In the genomic region with DNA sequence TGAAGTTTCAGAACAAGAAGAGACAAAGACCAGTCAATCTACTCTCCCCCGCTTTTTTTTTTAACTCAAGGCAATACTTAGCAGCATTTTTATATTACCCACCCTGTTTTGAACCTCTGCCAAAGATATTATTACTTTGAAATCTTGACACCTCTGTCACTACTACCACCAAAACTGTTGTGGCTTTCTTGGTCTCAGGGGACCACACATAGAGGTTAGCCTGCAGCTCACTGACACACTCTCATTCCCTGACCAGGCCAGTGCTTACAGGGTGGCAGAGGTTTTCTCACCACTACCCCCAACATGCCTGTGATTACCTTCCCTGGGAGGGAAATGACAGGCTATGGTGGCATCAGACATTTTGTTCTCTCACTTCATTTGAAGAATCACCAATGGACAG, we compare ENCODE assay signal across 9 cellular contexts.
DNase-seq lines count a peak whose midpoint lies in the region; ATAC-seq and TF ChIP-seq lines count a peak whose summit lies in the region.
"Had no signal": no experiment of that assay in that cellular context is flagged by ENCODE, and none has a peak within 500 bp of the region (broad histone marks: within the 10 kb centered on the region; RNA-seq: fewer than 3 reads in every experiment).

No MANE protein-coding gene starts in this region.

- H3K27me3 ChIP-seq in MM.1S (replicated peaks; ENCODE audit: insufficient read depth, low read length), result no peaks in the 10 kb centered on the region

- TF ChIP-seq CTCF in MM.1S (IDR thresholded peaks at IDR 0.05; ENCODE audit: low read length), result no peak

- no peaks in the 10 kb centered on the region for H3K9me3 ChIP-seq in MM.1S (replicated peaks; ENCODE audit: insufficient read depth, low read length)

- H3K9ac ChIP-seq in MM.1S (ENCODE audit: low read length), result no peak overlapping the region

- H3F3A ChIP-seq in MM.1S (ENCODE audit: insufficient read depth, low read length), result no peaks in the 10 kb centered on the region

- no peaks in the 10 kb centered on the region for H4K20me1 ChIP-seq in MM.1S (ENCODE audit: insufficient read depth, low read length)

- no peaks in the 10 kb centered on the region for H3K79me2 ChIP-seq in MM.1S (ENCODE audit: low read length)

- peak; percentile 94 for ATAC-seq in GM18868 (IDR thresholded peaks at IDR 0.05; ENCODE audit: unreplicated experiment)
- ATAC-seq in GM21528 (IDR thresholded peaks at IDR 0.05; ENCODE audit: low FRiP score, unreplicated experiment), result peak; percentile 87
- peak; percentile 82 for ATAC-seq in HG03159 (IDR thresholded peaks at IDR 0.05; ENCODE audit: unreplicated experiment)

- no peak overlapping the region for H3K4me2 ChIP-seq in MM.1S (ENCODE audit: low read depth, low read length)

- no peak overlapping the region for H2AFZ ChIP-seq in MM.1S (ENCODE audit: low read length)

- H3K4me3 ChIP-seq in MM.1S (ENCODE audit: low read length), result no peak overlapping the region

- H3K4me1 ChIP-seq in MM.1S (ENCODE audit: low read length), result no peaks in the 10 kb centered on the region

- no peaks in the 10 kb centered on the region for H3K36me3 ChIP-seq in MM.1S (replicated peaks; ENCODE audit: insufficient read depth, low read length)

- DNase-seq in myocyte (ENCODE audit: low read depth), result peak; percentile 75
- no peak for DNase-seq in activated effector memory CD4-positive, alpha-beta T cell treated with Interleukin-2 at 50 U/mL for 16 hours
- DNase-seq in NCI-H345 (lab: John Stamatoyannopoulos, UW), result no peak
- DNase-seq in MM.1S, result no peak
- no peak for DNase-seq in UCSD-AML1 (lab: John Stamatoyannopoulos, UW; ENCODE audit: unreplicated experiment)
- DNase-seq: NCI-H69 had no signal

- no peak overlapping the region for H3K27ac ChIP-seq in MM.1S (ENCODE audit: low read length)

- H3K9me2 ChIP-seq in MM.1S (replicated peaks; ENCODE audit: insufficient read depth, low read length), result no peaks in the 10 kb centered on the region
